ENCODE assay signal across 1 cellular context in the genomic region with DNA sequence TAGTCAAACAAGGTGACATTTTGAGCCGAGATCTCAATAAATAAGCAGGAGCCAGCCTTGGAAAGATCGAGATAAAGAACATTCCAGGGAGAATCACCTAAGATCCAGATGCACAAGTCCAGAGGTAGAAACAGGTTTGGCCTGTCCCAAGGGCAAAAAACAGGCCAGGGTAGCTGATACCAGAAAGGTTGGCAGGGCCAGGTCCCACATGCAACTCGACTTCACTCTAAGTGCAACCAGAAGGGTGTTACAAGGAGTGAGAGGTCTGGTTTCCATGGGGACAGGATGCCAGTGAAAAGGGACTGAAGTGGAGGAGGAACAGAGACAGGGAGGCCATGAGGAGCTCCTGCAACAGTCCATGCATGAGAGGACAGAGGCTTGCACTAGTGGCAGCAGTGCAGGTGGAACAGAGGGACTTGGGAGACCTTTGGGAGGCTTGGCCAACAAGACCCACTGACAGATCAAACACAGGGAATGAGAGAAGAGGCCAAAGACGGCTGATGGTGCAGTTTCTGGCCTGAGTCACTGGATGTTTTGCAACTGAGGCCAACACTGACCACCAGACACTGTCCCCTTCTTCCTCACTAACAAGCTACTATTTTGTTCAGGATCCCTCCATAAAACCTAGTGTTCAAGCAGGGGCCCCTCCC.
TF ChIP-seq lines count a peak whose summit lies in the region.

No MANE protein-coding gene starts in this region.

TF ChIP-seq in IMR-90, 13 proteins besides CTCF, POLR2A, EP300 and RAD21:
- TF ChIP-seq, protein P1, sequence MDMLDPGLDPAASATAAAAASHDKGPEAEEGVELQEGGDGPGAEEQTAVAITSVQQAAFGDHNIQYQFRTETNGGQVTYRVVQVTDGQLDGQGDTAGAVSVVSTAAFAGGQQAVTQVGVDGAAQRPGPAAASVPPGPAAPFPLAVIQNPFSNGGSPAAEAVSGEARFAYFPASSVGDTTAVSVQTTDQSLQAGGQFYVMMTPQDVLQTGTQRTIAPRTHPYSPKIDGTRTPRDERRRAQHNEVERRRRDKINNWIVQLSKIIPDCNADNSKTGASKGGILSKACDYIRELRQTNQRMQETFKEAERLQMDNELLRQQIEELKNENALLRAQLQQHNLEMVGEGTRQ (IDR thresholded peaks at IDR 0.05; ENCODE audit: low read depth, low read length), result no peak
- TF ChIP-seq, protein P2, sequence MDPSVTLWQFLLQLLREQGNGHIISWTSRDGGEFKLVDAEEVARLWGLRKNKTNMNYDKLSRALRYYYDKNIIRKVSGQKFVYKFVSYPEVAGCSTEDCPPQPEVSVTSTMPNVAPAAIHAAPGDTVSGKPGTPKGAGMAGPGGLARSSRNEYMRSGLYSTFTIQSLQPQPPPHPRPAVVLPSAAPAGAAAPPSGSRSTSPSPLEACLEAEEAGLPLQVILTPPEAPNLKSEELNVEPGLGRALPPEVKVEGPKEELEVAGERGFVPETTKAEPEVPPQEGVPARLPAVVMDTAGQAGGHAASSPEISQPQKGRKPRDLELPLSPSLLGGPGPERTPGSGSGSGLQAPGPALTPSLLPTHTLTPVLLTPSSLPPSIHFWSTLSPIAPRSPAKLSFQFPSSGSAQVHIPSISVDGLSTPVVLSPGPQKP (IDR thresholded peaks at IDR 0.05; ENCODE audit: borderline replicate concordance, low read depth, low read length), result no peak
- no peak for TF ChIP-seq CHD1 (IDR thresholded peaks at IDR 0.05; ENCODE audit: low read depth, low read length)
- TF ChIP-seq CEBPB (IDR thresholded peaks at IDR 0.05; ENCODE audit: low read depth, low read length), result peak; percentile 86
- TF ChIP-seq FOS (IDR thresholded peaks at IDR 0.05; ENCODE audit: low read depth, low read length), result no peak
- no peak for TF ChIP-seq SMC3 (IDR thresholded peaks at IDR 0.05; ENCODE audit: low read depth, low read length)
- TF ChIP-seq MAFK (IDR thresholded peaks at IDR 0.05; ENCODE audit: low read depth, low read length), result peak; percentile 60; the same call in 1 of the 2 replicates
